8 cellular contexts compared by ENCODE assay signal in the genomic region with DNA sequence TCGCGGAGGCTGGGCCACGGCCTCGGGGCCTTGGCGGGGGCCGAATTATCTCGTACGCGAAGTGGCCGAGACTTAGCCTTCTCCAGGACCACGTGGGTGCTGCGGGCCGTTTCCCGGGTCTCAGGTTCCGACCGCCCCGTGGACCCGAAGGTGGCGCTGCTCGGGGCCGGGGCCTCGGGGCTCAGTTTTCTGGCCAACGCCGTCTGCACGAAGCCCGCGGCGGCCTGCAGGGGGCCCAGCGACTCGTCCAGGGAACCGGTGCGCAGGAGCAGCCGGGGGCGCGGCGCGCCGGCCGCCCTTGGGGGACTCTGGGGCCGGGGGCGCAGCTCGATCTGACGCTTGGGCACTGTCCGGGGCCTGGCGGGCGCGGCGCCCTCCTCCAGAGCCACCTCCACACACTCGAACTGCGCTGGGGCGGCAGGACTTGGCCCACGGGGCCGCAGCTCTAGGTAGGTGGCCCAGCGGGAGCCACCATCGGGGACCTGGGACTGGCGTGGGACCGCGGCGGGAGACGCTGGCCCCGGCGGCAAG. TPM values are rescaled to one million over a fixed set of nuclear protein-coding genes. Genes with fewer than 3 reads are reported as not detected.
DNase-seq lines count a peak whose midpoint lies in the region; ATAC-seq, FAIRE-seq and TF ChIP-seq lines count a peak whose summit lies in the region.

No MANE protein-coding gene starts in this region.

- H3K23ac ChIP-seq in trophoblast cell (ENCODE audit: low read length): no peak overlapping the region

- peak overlapping the region; percentile 55 for H2AK5ac ChIP-seq in trophoblast cell (ENCODE audit: low read length)

- H3K4me1 ChIP-seq in foreskin keratinocyte: no peaks in the 10 kb centered on the region
- peaks cover 19 to 24% of the 10 kb centered on the region in 2 experiments for H3K4me1 ChIP-seq in trophoblast cell (ENCODE audit: control insufficient read depth in 1 of 2, insufficient read depth in 2 of 2, low read length in 2 of 2)

- H4K91ac ChIP-seq in trophoblast cell (ENCODE audit: low read depth, low read length): no peak overlapping the region

- peaks cover under 1% of the 10 kb centered on the region for H3K36me3 Mint-ChIP-seq in activated T-cell treated with anti-CD3 and anti-CD28 coated beads, Interleukin-2, amount 50 U/mL, for 4 hours (ENCODE audit: insufficient read depth)

- DNase-seq in AG09309 (ENCODE audit: low read depth) (no peak), foreskin keratinocyte (no peak), trophoblast cell (peak in 1 of 2 donors; percentile 25), GF-D8 (lab: John Stamatoyannopoulos, UW) (no peak), G401 (ENCODE audit: low spot score) (no peak), urothelium cell line (ENCODE audit: low spot score) (no peak)
- DNase-seq in activated T-cell treated with anti-CD3 and anti-CD28 coated beads, Interleukin-2, amount 50 U/mL, for 4 hours: peak; percentile 56

- H3K27ac ChIP-seq in foreskin keratinocyte: no peak overlapping the region
- no peak overlapping the region for H3K27ac ChIP-seq in trophoblast cell (ENCODE audit: low read depth, low read length)

- H2BK12ac ChIP-seq in trophoblast cell (ENCODE audit: low read length): peak overlapping the region; percentile 18

- peaks cover 5% of the 10 kb centered on the region for H3K79me2 ChIP-seq in trophoblast cell (ENCODE audit: control insufficient read depth, insufficient read depth, low read length, poor library complexity)

- H3K4me3 Mint-ChIP-seq in activated T-cell treated with anti-CD3 and anti-CD28 coated beads, Interleukin-2, amount 50 U/mL, for 4 hours: peak overlapping the region; percentile 89

- ATAC-seq in GM19397 (IDR thresholded peaks at IDR 0.05; ENCODE audit: unreplicated experiment) (peak; percentile 22), foreskin keratinocyte (no peak)
- peak in 1 of 2 donors; percentile 30 for ATAC-seq in activated T-cell treated with anti-CD3 and anti-CD28 coated beads, Interleukin-2, amount 50 U/mL, for 4 hours

- H3K79me1 ChIP-seq in trophoblast cell (ENCODE audit: low read length): no peaks in the 10 kb centered on the region

- H2BK120ac ChIP-seq in trophoblast cell (ENCODE audit: insufficient read depth, low read length, poor library complexity): no peak overlapping the region

- no peaks in the 10 kb centered on the region for H3K36me3 ChIP-seq in trophoblast cell (ENCODE audit: control insufficient read depth in 1 of 2, insufficient read depth in 2 of 2, low read length in 2 of 2)

- no peak for FAIRE-seq in urothelium cell line (lab: Jason Lieb, UNC)

- H3K27me3 Mint-ChIP-seq in activated T-cell treated with anti-CD3 and anti-CD28 coated beads, Interleukin-2, amount 50 U/mL, for 4 hours (ENCODE audit: low read depth): no peaks in the 10 kb centered on the region

- WGBS in trophoblast cell (ENCODE audit: extremely low coverage, insufficient coverage, insufficient read length): no CpG with 5 or more reads among the region's 62 CpGs

- TF ChIP-seq CTCF in AG09309 (IDR thresholded peaks at IDR 0.05; ENCODE audit: control insufficient read depth, insufficient read depth, low read depth, low read length, missing control alignments): peak; percentile 51
- peak; percentile 63 for TF ChIP-seq CTCF in foreskin keratinocyte (conservative IDR thresholded peaks at IDR 0.05)

- no peak overlapping the region for H3K14ac ChIP-seq in trophoblast cell (ENCODE audit: low read length)

- H3K4me2 ChIP-seq in trophoblast cell (ENCODE audit: low read length): peak overlapping the region; percentile 64

- H3K27me3 ChIP-seq in foreskin keratinocyte: no peaks in the 10 kb centered on the region
- peaks cover 32% of the 10 kb centered on the region for H3K27me3 ChIP-seq in trophoblast cell (ENCODE audit: insufficient read depth, low read length)

- in situ Hi-C loops in G401 (cut with HindIII; ENCODE audit: low sequenced_read_pairs): no loop called here

- H4K8ac ChIP-seq in trophoblast cell (ENCODE audit: low read depth, low read length): peak overlapping the region; percentile 45

- H2AFZ ChIP-seq in trophoblast cell (ENCODE audit: insufficient read depth, low read length, poor library complexity): peak overlapping the region; percentile 10

- H3K4ac ChIP-seq in trophoblast cell (ENCODE audit: low read depth, low read length): no peak overlapping the region

- peak overlapping the region; percentile 59 for H3K4me3 ChIP-seq in AG09309 (ENCODE audit: control insufficient read depth, low read depth, low read length)
- peak overlapping the region; percentile 20 for H3K4me3 ChIP-seq in trophoblast cell (ENCODE audit: low read depth, low read length)

- H3K18ac ChIP-seq in trophoblast cell (ENCODE audit: low read length): peak overlapping the region; percentile 27

- H2BK5ac ChIP-seq in trophoblast cell (ENCODE audit: low read depth, low read length, poor library complexity): no peak overlapping the region

- no peak overlapping the region for H3K9ac ChIP-seq in trophoblast cell (ENCODE audit: low read length)

- H3K4me1 Mint-ChIP-seq in activated T-cell treated with anti-CD3 and anti-CD28 coated beads, Interleukin-2, amount 50 U/mL, for 4 hours (ENCODE audit: low read depth): peaks cover 35% of the 10 kb centered on the region

- peaks cover 2% of the 10 kb centered on the region for H3K9me3 ChIP-seq in trophoblast cell (ENCODE audit: insufficient read depth, low read depth, low read length)

- H3K9me3 Mint-ChIP-seq in activated T-cell treated with anti-CD3 and anti-CD28 coated beads, Interleukin-2, amount 50 U/mL, for 4 hours: no peaks in the 10 kb centered on the region

- peak overlapping the region; percentile 43 for H4K12ac ChIP-seq in trophoblast cell (ENCODE audit: low read depth, low read length)

RNA-seq across cellular contexts. Expression of a gene that starts 0.7 kb away (rescaled TPM):
- total RNA-seq in activated T-cell treated with anti-CD3 and anti-CD28 coated beads, Interleukin-2, amount 50 U/mL, for 4 hours: 1 to 10 TPM; 2.2 to 4.8 (median 4.1) TPM
- 1.4 and 1.6 TPM in 2 replicates for total RNA-seq in foreskin keratinocyte
- polyA plus RNA-seq in foreskin keratinocyte: 1.6 TPM in 2 replicates
- 2.4 and 2.7 TPM in 2 replicates for polyA plus RNA-seq in trophoblast cell (2013)
- 0.55 and 0.78 TPM in 2 replicates for total RNA-seq in G401 (2014; rRNA removed; shearing (Covaris generic))

RNA-seq across cellular contexts. Expression of a gene that starts 4.5 kb away (rescaled TPM):
- total RNA-seq in activated T-cell treated with anti-CD3 and anti-CD28 coated beads, Interleukin-2, amount 50 U/mL, for 4 hours: 1 to 10 TPM; 1.8 to 5.0 (median 2.5) TPM
- total RNA-seq in foreskin keratinocyte: 0.21 TPM in 1 of 2 replicates, not detected in the other
- 0.12 TPM in 1 of 2 replicates, not detected in the other for polyA plus RNA-seq in foreskin keratinocyte
- polyA plus RNA-seq in trophoblast cell (2013): 0.15 and 0.35 TPM in 2 replicates
- not detected in 2 replicates for total RNA-seq in G401 (2014; rRNA removed; shearing (Covaris generic))

RNA-seq across cellular contexts. Expression of a gene that starts 9.7 kb away (rescaled TPM):
- 1 to 10 TPM; 2.4 to 3.6 (median 2.6) TPM for total RNA-seq in activated T-cell treated with anti-CD3 and anti-CD28 coated beads, Interleukin-2, amount 50 U/mL, for 4 hours
- 2.8 and 3.8 TPM in 2 replicates for total RNA-seq in foreskin keratinocyte
- 5.3 and 5.7 TPM in 2 replicates for polyA plus RNA-seq in foreskin keratinocyte
- 4.6 and 5.4 TPM in 2 replicates for polyA plus RNA-seq in trophoblast cell (2013)
- total RNA-seq in G401 (2014; rRNA removed; shearing (Covaris generic)): 10.6 and 24.7 TPM in 2 replicates

RNA-seq across cellular contexts. Expression of a gene that starts 11.1 kb away (rescaled TPM):
- not detected for total RNA-seq in activated T-cell treated with anti-CD3 and anti-CD28 coated beads, Interleukin-2, amount 50 U/mL, for 4 hours
- total RNA-seq in foreskin keratinocyte: not detected in 2 replicates
- not detected in 2 replicates for polyA plus RNA-seq in foreskin keratinocyte
- polyA plus RNA-seq in trophoblast cell (2013): 0.18 and 0.31 TPM in 2 replicates
- not detected in 2 replicates for total RNA-seq in G401 (2014; rRNA removed; shearing (Covaris generic))

RNA-seq across cellular contexts. Expression of a gene that starts 45.1 kb away (rescaled TPM):
- total RNA-seq in activated T-cell treated with anti-CD3 and anti-CD28 coated beads, Interleukin-2, amount 50 U/mL, for 4 hours: 10 to 100 TPM; 22.7 to 32.8 (median 26.2) TPM
- 5.8 and 9.2 TPM in 2 replicates for total RNA-seq in foreskin keratinocyte
- polyA plus RNA-seq in foreskin keratinocyte: 7.6 and 10.1 TPM in 2 replicates
- polyA plus RNA-seq in trophoblast cell (2013): 8.8 and 10.8 TPM in 2 replicates
- total RNA-seq in G401 (2014; rRNA removed; shearing (Covaris generic)): 4.1 and 18.8 TPM in 2 replicates
